Comparison of ENCODE assay signal across 8 cellular contexts in genomic region chr10:70815504-70816219, GRCh38. TPM values are rescaled to one million over a fixed set of nuclear protein-coding genes. Genes with fewer than 3 reads are reported as not detected.
A peak's percentile ranks its signal among the peaks of the same experiment; 100 is the strongest.
DNase-seq lines count a peak whose midpoint lies in the region; ATAC-seq and TF ChIP-seq lines count a peak whose summit lies in the region.

SGPL1 (plus strand) TSS chr10:70815948; CDS start chr10:70816854, 906 bp downstream.

- CTCF ChIA-PET in AG04450 (lab: Charles Lee): interaction anchor here (0.6 to 3.6 kb wide), 11 partner anchors 12 to 451 kb away, joined by 3 to 16 read pairs (median 3); no protein-coding TSS in a partner anchor

- intact Hi-C loops in activated CD4-positive, alpha-beta T cell treated with anti-CD3 and anti-CD28 coated beads, Interleukin-2, amount 10 ng/mL, durations not matched to agents 24 days and 14 days (cut with micrococcal nuclease): loop anchor here (1.0 to 5.0 kb wide), 4 partner anchors 18 to 265 kb away; no protein-coding TSS in a partner anchor

- H3K27ac ChIP-seq in AG04450 (ENCODE audit: low read depth, low read length): peak within 1 kb of the TSS; percentile 95
- H3K27ac ChIP-seq in coronary artery: peak within 1 kb of the TSS; percentile 85 to 96

- peaks cover 30% of the 10 kb centered on the region for H3K36me3 Mint-ChIP-seq in activated CD4-positive, alpha-beta T cell treated with anti-CD3 and anti-CD28 coated beads, Interleukin-2, amount 10 ng/mL, durations not matched to agents 24 days and 14 days (ENCODE audit: low read depth)

- ATAC-seq in GM18520 (IDR thresholded peaks at IDR 0.05; ENCODE audit: unreplicated experiment): peak; percentile 87
- ATAC-seq in HG03064 (IDR thresholded peaks at IDR 0.05; ENCODE audit: low read depth, unreplicated experiment): peak; percentile 80

- TF ChIP-seq CTCF in AG04450 (IDR thresholded peaks at IDR 0.05; ENCODE audit: low read depth, low read length): peak; percentile 79
- TF ChIP-seq CTCF in coronary artery (IDR thresholded peaks at IDR 0.05): peak; percentile 94

- H3K9me3 Mint-ChIP-seq in activated CD4-positive, alpha-beta T cell treated with anti-CD3 and anti-CD28 coated beads, Interleukin-2, amount 10 ng/mL, durations not matched to agents 24 days and 14 days: no peaks in the 10 kb centered on the region

- H3K27me3 Mint-ChIP-seq in activated CD4-positive, alpha-beta T cell treated with anti-CD3 and anti-CD28 coated beads, Interleukin-2, amount 10 ng/mL, durations not matched to agents 24 days and 14 days: no peaks in the 10 kb centered on the region

- no peaks in the 10 kb centered on the region; the same call in 1 of the 2 replicates for H3K9me3 ChIP-seq in AG04450 (ENCODE audit: control insufficient read depth, insufficient read depth, low read length)

- DNase-seq in AG04450 (ENCODE audit: low read depth, low spot score): peak; percentile 30
- peak; percentile 74 for DNase-seq in NCI-H2227 treated with DMSO at 0.1 percent for 48 hours (lab: John Stamatoyannopoulos, UW)
- peak; percentile 96 for DNase-seq in activated CD4-positive, alpha-beta T cell treated with anti-CD3 and anti-CD28 coated beads, Interleukin-2, amount 10 ng/mL, durations not matched to agents 24 days and 14 days
- peak; percentile 88 for DNase-seq in coronary artery (ENCODE audit: low spot score)
- peak; percentile 95 for DNase-seq in left kidney (ENCODE audit: low read depth, low spot score)
- DNase-seq in stimulated activated CD4-positive, alpha-beta T cell treated with anti-CD3 and anti-CD28 coated beads, Interleukin-1b, Interleukin-23, amount 100 ng/mL, for 48 hours: peak; percentile 82

- POLR2A ChIA-PET in AG04450 (lab: Yijun Ruan, JAX): interaction anchor here (2.0 kb wide), 1 partner anchor 17 kb away, joined by 11 read pairs; no protein-coding TSS in a partner anchor

- peaks cover 8% of the 10 kb centered on the region for H3K27me3 ChIP-seq in AG04450 (ENCODE audit: control insufficient read depth, insufficient read depth, low read length)

- peaks cover 26% of the 10 kb centered on the region for H3K4me1 Mint-ChIP-seq in activated CD4-positive, alpha-beta T cell treated with anti-CD3 and anti-CD28 coated beads, Interleukin-2, amount 10 ng/mL, durations not matched to agents 24 days and 14 days

- peak within 1 kb of the TSS; percentile 96 for H3K4me3 ChIP-seq in AG04450 (ENCODE audit: low read depth, low read length)
- H3K4me3 ChIP-seq in coronary artery: peak within 1 kb of the TSS; percentile 86

- peak within 1 kb of the TSS; percentile 97 for H3K4me3 Mint-ChIP-seq in activated CD4-positive, alpha-beta T cell treated with anti-CD3 and anti-CD28 coated beads, Interleukin-2, amount 10 ng/mL, durations not matched to agents 24 days and 14 days

- peak within 1 kb of the TSS; percentile 90 for H3K27ac Mint-ChIP-seq in activated CD4-positive, alpha-beta T cell treated with anti-CD3 and anti-CD28 coated beads, Interleukin-2, amount 10 ng/mL, durations not matched to agents 24 days and 14 days

RNA-seq across cellular contexts. Expression of gene SGPL1, which starts in this region (rescaled TPM):
- 30.1 and 30.8 TPM in 2 replicates for polyA plus RNA-seq in AG04450 (2011; rRNA removed)
- 61.1 and 66.5 TPM in 2 replicates for polyA minus RNA-seq in AG04450 (2011; rRNA and poly(A)+ RNA removed)
- 94.0 and 98.9 TPM in 2 replicates for total RNA-seq in activated CD4-positive, alpha-beta T cell treated with anti-CD3 and anti-CD28 coated beads, Interleukin-2, amount 10 ng/mL, durations not matched to agents 24 days and 14 days

Comparison
In these comparisons a context has a peak if more than half of its experiments do, and no peak if none do; other contexts are left out.
1. Peak in every context shown above with its lines: DNase-seq, ATAC-seq, H3K4me3 ChIP-seq and H3K27ac ChIP-seq.
2. DNase-seq: peak in every context shown above with its lines; median percentile 96 in activated CD4-positive, alpha-beta T cell treated with anti-CD3 and anti-CD28 coated beads, Interleukin-2, amount 10 ng/mL, durations not matched to agents 24 days and 14 days; 95 in left kidney; 88 in coronary artery; 82 in stimulated activated CD4-positive, alpha-beta T cell treated with anti-CD3 and anti-CD28 coated beads, Interleukin-1b, Interleukin-23, amount 100 ng/mL, for 48 hours; 74 in NCI-H2227 treated with DMSO at 0.1 percent for 48 hours; 30 in AG04450.